17 cellular contexts compared by ENCODE assay signal in genomic region chr4:21380861-21381260, GRCh38.
DNase-seq lines count a peak whose midpoint lies in the region; ATAC-seq and TF ChIP-seq lines count a peak whose summit lies in the region.
"Had no signal": no experiment of that assay in that cellular context is flagged by ENCODE, and none has a peak within 500 bp of the region (broad histone marks: within the 10 kb centered on the region; RNA-seq: fewer than 3 reads in every experiment).

No MANE protein-coding gene starts in this region.

- H3K27ac ChIP-seq in H9 (ENCODE audit: insufficient read length, low read depth, low read length), result no peak overlapping the region
- H3K27ac ChIP-seq in OCI-LY7 (ENCODE audit: low read depth, low read length, poor library complexity, severe bottlenecking), result no peak overlapping the region
- H3K27ac ChIP-seq in tibial artery, result no peak overlapping the region
- H3K27ac ChIP-seq: BLaER1 treated with 17β-estradiol and CSF1 and Interleukin-3, amounts not matched to agents 10 nM and 100 nM; GM23248; HL-60; KMS-11 had no signal

- H3K23ac ChIP-seq in H9 (ENCODE audit: insufficient read length, low read depth, low read length), result no peak overlapping the region

- no CpG with 5 or more reads among the region's 3 CpGs for WGBS in H9 (ENCODE audit: extremely low coverage, insufficient read length, low lambda C conversion rate)

- no peaks in the 10 kb centered on the region for H3K27me3 Mint-ChIP-seq in H9 (ENCODE audit: low read depth)

- no peaks in the 10 kb centered on the region; a peak in 1 of 7 replicates for H3K36me3 Mint-ChIP-seq in H9 (ENCODE audit: insufficient read depth in 1 of 3, low read depth in 3 of 3)
- H3K36me3 Mint-ChIP-seq: CD8-positive, alpha-beta T cell had no signal

- no peak overlapping the region for H2BK5ac ChIP-seq in H9 (ENCODE audit: insufficient read length, low read length)

- no peaks in the 10 kb centered on the region for H3K23me2 ChIP-seq in H9 (ENCODE audit: insufficient read length, low read depth, low read length, poor library complexity, severe bottlenecking)

- no peak overlapping the region for H3K9ac ChIP-seq in H9 (ENCODE audit: extremely low read depth, insufficient read length, low read length)
- H3K9ac ChIP-seq: BLaER1 treated with 17β-estradiol and CSF1 and Interleukin-3, amounts not matched to agents 10 nM and 100 nM; GM23248; KMS-11 had no signal

- H4K5ac ChIP-seq in H9 (ENCODE audit: insufficient read length, low read depth, low read length), result no peak overlapping the region

- H3K4me2 ChIP-seq in H9 (ENCODE audit: insufficient read depth, insufficient read length, low read length) (no peak overlapping the region), OCI-LY7 (ENCODE audit: low read length) (no peak overlapping the region)
- H3K4me2 ChIP-seq: BLaER1 treated with 17β-estradiol and CSF1 and Interleukin-3, amounts not matched to agents 10 nM and 100 nM; KMS-11 had no signal

- H3K79me1 ChIP-seq in H9 (ENCODE audit: insufficient read depth, low read depth, low read length, poor library complexity, severe bottlenecking), result no peaks in the 10 kb centered on the region

- H3K4me3 ChIP-seq in OCI-LY7 (ENCODE audit: low read depth, low read length, poor library complexity, severe bottlenecking), result no peak overlapping the region
- no peak overlapping the region for H3K4me3 ChIP-seq in tibial artery
- H3K4me3 ChIP-seq: BLaER1 treated with 17β-estradiol and CSF1 and Interleukin-3, amounts not matched to agents 10 nM and 100 nM; GM23248 had no signal

- H3K9me2 ChIP-seq in OCI-LY7 (ENCODE audit: insufficient read depth, low read length), result no peaks in the 10 kb centered on the region

- H3K14ac ChIP-seq in H9 (ENCODE audit: insufficient read depth, low read length), result no peak overlapping the region; the same call in 1 of the 2 replicates

- intact Hi-C loops in OCI-LY7 (cut with micrococcal nuclease; ENCODE audit: unreplicated experiment) (no loop called here), tibial artery (cut with DNase I; ENCODE audit: low total_unique reads) (no loop called here)

- H3K27ac Mint-ChIP-seq in H9, result no peak overlapping the region
- H3K27ac Mint-ChIP-seq: CD8-positive, alpha-beta T cell had no signal

- peak overlapping the region; percentile 19 for H3T11ph ChIP-seq in H9 (ENCODE audit: low read length)

- no peak overlapping the region for H2BK15ac ChIP-seq in H9 (ENCODE audit: low read depth, low read length)

- H3K4me1 Mint-ChIP-seq in H9, result no peaks in the 10 kb centered on the region

- ATAC-seq in HG02623 (IDR thresholded peaks at IDR 0.05; ENCODE audit: unreplicated experiment), result no peak
- ATAC-seq: CD8-positive, alpha-beta T cell; Right ventricle myocardium inferior had no signal

- CTCF ChIA-PET in OCI-LY7 (lab: Charles Lee; ENCODE audit: unreplicated experiment), result no interaction called here

- H3K56ac ChIP-seq in H9 (ENCODE audit: insufficient read length, low read depth, low read length), result no peak overlapping the region

- H3K36me3 ChIP-seq in OCI-LY7 (ENCODE audit: insufficient read depth, low read length), result no peaks in the 10 kb centered on the region
- H3K36me3 ChIP-seq in tibial artery, result no peaks in the 10 kb centered on the region
- H3K36me3 ChIP-seq: BLaER1 treated with 17β-estradiol and CSF1 and Interleukin-3, amounts not matched to agents 10 nM and 100 nM had no signal

- DNase-seq in H9 (no peak), NCI-H345 treated with DMSO at 0.1 percent for 48 hours (lab: John Stamatoyannopoulos, UW; ENCODE audit: unreplicated experiment) (peak; percentile 57), globus pallidus (ENCODE audit: low spot score) (peak; percentile 68), pons (ENCODE audit: low spot score) (peak; percentile 80), OCI-LY7 (ENCODE audit: low spot score) (no peak), retina (no peak), tibial artery (no peak)
- DNase-seq: CD8-positive, alpha-beta T cell; GM23248; NCI-H1436 treated with DMSO at 0.1 percent for 48 hours; NCI-H2029; NCI-H524 treated with DMSO at 0.1 percent for 48 hours had no signal

- H3K27me3 ChIP-seq in H9 (ENCODE audit: insufficient read depth, low read length), result no peaks in the 10 kb centered on the region
- no peaks in the 10 kb centered on the region for H3K27me3 ChIP-seq in tibial artery
- H3K27me3 ChIP-seq: BLaER1 treated with 17β-estradiol and CSF1 and Interleukin-3, amounts not matched to agents 10 nM and 100 nM had no signal

- H3K4ac ChIP-seq in H9 (ENCODE audit: low read depth, low read length), result no peak overlapping the region

- no peak overlapping the region for H2BK20ac ChIP-seq in H9 (ENCODE audit: low read depth, low read length, poor library complexity, severe bottlenecking)

- no peak overlapping the region for H2BK12ac ChIP-seq in H9 (ENCODE audit: insufficient read length, low read depth, low read length)

- no peaks in the 10 kb centered on the region for H3K9me3 Mint-ChIP-seq in H9

- POLR2A ChIA-PET in OCI-LY7 (lab: Charles Lee), result interaction anchor here (0.9 kb wide), 1 partner anchor 46 kb away, joined by 3 read pairs; no protein-coding TSS in a partner anchor

- H3K4me1 ChIP-seq in H9 (ENCODE audit: insufficient read depth, low read length), result no peaks in the 10 kb centered on the region
- no peaks in the 10 kb centered on the region for H3K4me1 ChIP-seq in OCI-LY7 (ENCODE audit: insufficient read depth, low read length, poor library complexity, severe bottlenecking)
- no peaks in the 10 kb centered on the region for H3K4me1 ChIP-seq in tibial artery
- H3K4me1 ChIP-seq: BLaER1 treated with 17β-estradiol and CSF1 and Interleukin-3, amounts not matched to agents 10 nM and 100 nM had no signal

- BruUV-seq in OCI-LY7 (replicated peaks; lab: Mats Ljungman, UMichigan), result no TSS peak

- no peaks in the 10 kb centered on the region for H4K20me1 ChIP-seq in H9 (ENCODE audit: control insufficient read depth, insufficient read depth, insufficient read length)
- H4K20me1 ChIP-seq in OCI-LY7 (ENCODE audit: insufficient read depth, low read length), result no peaks in the 10 kb centered on the region
- H4K20me1 ChIP-seq: BLaER1 treated with 17β-estradiol and CSF1 and Interleukin-3, amounts not matched to agents 10 nM and 100 nM had no signal

- no peak overlapping the region for H3K4me3 Mint-ChIP-seq in H9
- H3K4me3 Mint-ChIP-seq: CD8-positive, alpha-beta T cell had no signal

- no peaks in the 10 kb centered on the region for H3K79me2 ChIP-seq in H9 (ENCODE audit: insufficient read depth, low read length)
- no peaks in the 10 kb centered on the region for H3K79me2 ChIP-seq in OCI-LY7 (ENCODE audit: insufficient read depth, low read depth, low read length)

- H2BK120ac ChIP-seq in H9 (ENCODE audit: low read depth, low read length, poor library complexity, severe bottlenecking), result no peak overlapping the region

- H4K91ac ChIP-seq in H9 (ENCODE audit: insufficient read length, low read depth, low read length), result no peak overlapping the region

- TF ChIP-seq CTCF in H9 (conservative IDR thresholded peaks at IDR 0.05), result no peak
- no peak for TF ChIP-seq CTCF in OCI-LY7 (conservative IDR thresholded peaks at IDR 0.05; ENCODE audit: low read length)
- TF ChIP-seq CTCF in tibial artery (IDR thresholded peaks at IDR 0.05), result no peak

- no peaks in the 10 kb centered on the region for H3K9me3 ChIP-seq in H9 (ENCODE audit: control insufficient read depth, low read depth, low read length)
- no peaks in the 10 kb centered on the region for H3K9me3 ChIP-seq in OCI-LY7 (ENCODE audit: low read length)
- no peaks in the 10 kb centered on the region for H3K9me3 ChIP-seq in tibial artery
- H3K9me3 ChIP-seq: BLaER1 treated with 17β-estradiol and CSF1 and Interleukin-3, amounts not matched to agents 10 nM and 100 nM had no signal

- no peak overlapping the region for H3K18ac ChIP-seq in H9 (ENCODE audit: insufficient read length, low read depth, low read length)

- no peak overlapping the region for H2AK5ac ChIP-seq in H9 (ENCODE audit: insufficient read length, low read length)

- H4K8ac ChIP-seq in H9 (replicated peaks; ENCODE audit: insufficient read length, low read depth, low read length), result no peak overlapping the region

- H2AFZ ChIP-seq in H9 (ENCODE audit: low read length), result no peak overlapping the region
- no peak overlapping the region for H2AFZ ChIP-seq in OCI-LY7 (ENCODE audit: low read length)
- H2AFZ ChIP-seq: GM23248 had no signal

Comparison
In these comparisons a context has a peak if more than half of its experiments do, and no peak if none do; other contexts are left out.
1. DNase-seq: peak in NCI-H345 treated with DMSO at 0.1 percent for 48 hours (single experiment), globus pallidus (single experiment) and pons (single experiment); none in H9 (single experiment), OCI-LY7 (single experiment), retina (single experiment) and tibial artery (0 of 2).